Comparison of ENCODE assay signal across 8 cellular contexts in genomic region chr22:38870312-38870741, GRCh38. TPM values are rescaled to one million over a fixed set of nuclear protein-coding genes. Genes with fewer than 3 reads are reported as not detected.
DNase-seq lines count a peak whose midpoint lies in the region; ATAC-seq and TF ChIP-seq lines count a peak whose summit lies in the region.

No MANE protein-coding gene starts in this region.

- peaks cover 10 to 14% of the 10 kb centered on the region in 2 donors for H3K4me1 ChIP-seq in duodenal mucosa (ENCODE audit: control insufficient read depth in 1 of 2, insufficient read depth in 2 of 2, low read length in 2 of 2)

- no peaks in the 10 kb centered on the region for H3K27me3 Mint-ChIP-seq in activated CD4-positive, alpha-beta memory T cell treated with anti-CD3 and anti-CD28 coated beads for 36 hours

- H3K36me3 Mint-ChIP-seq in activated CD4-positive, alpha-beta memory T cell treated with anti-CD3 and anti-CD28 coated beads for 36 hours = peaks cover 43% of the 10 kb centered on the region

- intact Hi-C loops in activated CD4-positive, alpha-beta memory T cell treated with anti-CD3 and anti-CD28 coated beads for 36 hours (cut with micrococcal nuclease) = loop anchor here (1.0 to 5.0 kb wide), 5 partner anchors 56 to 222 kb away; partner anchors contain the start of gene SUN2
- intact Hi-C loops in lower leg skin (cut with DNase I; ENCODE audit: low total_unique reads) = loop anchor here (5.0 kb wide), 1 partner anchor 447 kb away; the partner anchor contains the start of gene RPL3

- H3K36me3 ChIP-seq in duodenal mucosa (ENCODE audit: control insufficient read depth in 1 of 2, insufficient read depth in 2 of 2, low read length in 2 of 2) = peaks cover 3% of the 10 kb centered on the region in 2 donors

- no peaks in the 10 kb centered on the region for H3K9me3 ChIP-seq in duodenal mucosa (ENCODE audit: control insufficient read depth in 1 of 2, low read length in 2 of 2)

- peak overlapping the region in 1 of 2 donors; percentile 4 for H3K9ac ChIP-seq in duodenal mucosa (ENCODE audit: low read depth in 1 of 2, low read length in 2 of 2)

- H3K9me3 Mint-ChIP-seq in activated CD4-positive, alpha-beta memory T cell treated with anti-CD3 and anti-CD28 coated beads for 36 hours = no peaks in the 10 kb centered on the region

- WGBS in lower leg skin, 2 donors = 6 to 10% methylated on average over 12 of the region's 12 CpGs

- POLR2A ChIA-PET in activated CD4-positive, alpha-beta memory T cell treated with anti-CD3 and anti-CD28 coated beads for 36 hours (lab: Charles Lee) = interaction anchor here (0.7 to 2.7 kb wide), 7 partner anchors 9 to 541 kb away, joined by 3 to 14 read pairs (median 6); no protein-coding TSS in a partner anchor

- peaks cover 59% of the 10 kb centered on the region for H3K4me1 Mint-ChIP-seq in activated CD4-positive, alpha-beta memory T cell treated with anti-CD3 and anti-CD28 coated beads for 36 hours (ENCODE audit: low read depth)

- no peak overlapping the region for H3K27ac ChIP-seq in duodenal mucosa (ENCODE audit: low read depth, low read length)

- peak; percentile 82 for DNase-seq in COR-L47 (lab: John Stamatoyannopoulos, UW)
- DNase-seq in NCI-H82 treated with DMSO at 0.1 percent for 48 hours (lab: John Stamatoyannopoulos, UW; ENCODE audit: unreplicated experiment) = peak; percentile 53
- DNase-seq in activated CD4-positive, alpha-beta memory T cell treated with anti-CD3 and anti-CD28 coated beads for 36 hours = peak; percentile 92
- DNase-seq in lower leg skin (ENCODE audit: low spot score in 2 of 2) = peak; percentile 84 to 97
- peak; percentile 93 for DNase-seq in stimulated activated CD4-positive, alpha-beta T cell treated with anti-CD3 and anti-CD28 coated beads, Interleukin-4, amount 100 ng/mL, for 1 hour

- H3K4me3 ChIP-seq in duodenal mucosa (ENCODE audit: low read depth in 1 of 2, low read length in 2 of 2) = peak overlapping the region; percentile 59 to 65
- no peak overlapping the region for H3K4me3 ChIP-seq in lower leg skin (ENCODE audit: low read depth, poor library complexity, severe bottlenecking)

- ATAC-seq in HG03432 (IDR thresholded peaks at IDR 0.05; ENCODE audit: unreplicated experiment) (peak; percentile 21), GM21723 (IDR thresholded peaks at IDR 0.05; ENCODE audit: unreplicated experiment) (no peak)

- TF ChIP-seq CTCF in lower leg skin (IDR thresholded peaks at IDR 0.05) = peak in 1 of 3 donors; percentile 42

- H3K27ac Mint-ChIP-seq in activated CD4-positive, alpha-beta memory T cell treated with anti-CD3 and anti-CD28 coated beads for 36 hours = peak overlapping the region; percentile 91

- CTCF ChIA-PET in activated CD4-positive, alpha-beta memory T cell treated with anti-CD3 and anti-CD28 coated beads for 36 hours (lab: Charles Lee) = interaction anchor here (0.6 to 5.5 kb wide), 81 partner anchors 8 to 614 kb away, joined by 3 to 180 read pairs (median 4); partner anchors contain the start of genes APOBEC3A, APOBEC3B, APOBEC3D and CBX7

- TF ChIP-seq POLR2A in lower leg skin (IDR thresholded peaks at IDR 0.05) = no peak

- peak overlapping the region; percentile 93 for H3K4me3 Mint-ChIP-seq in activated CD4-positive, alpha-beta memory T cell treated with anti-CD3 and anti-CD28 coated beads for 36 hours

- peaks cover 18 to 24% of the 10 kb centered on the region in 2 donors for H3K27me3 ChIP-seq in duodenal mucosa (ENCODE audit: control insufficient read depth in 1 of 2, insufficient read depth in 2 of 2, low read length in 2 of 2)

RNA-seq across cellular contexts. Expression of gene CBX6, which starts 1.7 kb away (rescaled TPM):
- 100 to 1,000 TPM; 116 to 117 TPM for total RNA-seq in activated CD4-positive, alpha-beta memory T cell treated with anti-CD3 and anti-CD28 coated beads for 36 hours
- total RNA-seq in lower leg skin = 10 to 100 TPM in 2 of 4 donors, 1 to 10 TPM in 2; 5.1 to 20.0 (median 13.9) TPM

RNA-seq across cellular contexts. Expression of gene NPTXR, which starts 26.5 kb away (rescaled TPM):
- total RNA-seq in activated CD4-positive, alpha-beta memory T cell treated with anti-CD3 and anti-CD28 coated beads for 36 hours = 1 to 10 TPM; 1.9 to 2.5 TPM
- total RNA-seq in lower leg skin = 1 to 10 TPM in 2 of 4 donors, under 1 TPM in 2; 0.34 to 4.6 (median 1.7) TPM

Comparison
In these comparisons a context has a peak if more than half of its experiments do, and no peak if none do; other contexts are left out.
1. RNA of gene CBX6, which starts 1.7 kb away (total RNA-seq): 116 to 117 TPM in activated CD4-positive, alpha-beta memory T cell treated with anti-CD3 and anti-CD28 coated beads for 36 hours; 5.1 to 20.0 TPM in lower leg skin; every median in the first group is over 4 times any median in the second.
2. Peak in every context shown above with its lines, with median percentiles within 50 percentile points of each other: DNase-seq.